In the genomic region with DNA sequence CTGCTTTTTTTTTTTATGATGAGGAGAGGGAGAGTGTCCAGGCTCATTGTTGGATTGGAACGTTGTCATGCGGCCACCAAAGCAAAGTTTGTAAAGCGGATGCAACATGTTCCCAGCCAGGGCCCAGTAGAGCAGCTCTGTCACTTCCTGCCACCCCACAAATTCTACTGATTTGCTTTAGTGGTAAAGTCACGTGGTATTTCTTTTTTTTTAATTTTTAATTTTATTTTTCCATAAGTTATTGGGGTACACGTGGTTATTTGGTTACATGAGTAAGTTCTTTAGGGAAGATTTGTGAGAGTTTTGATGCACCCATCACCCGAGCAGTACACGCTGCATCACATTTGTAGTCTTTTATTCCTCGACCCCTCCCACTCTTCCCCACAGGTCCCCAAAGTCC, we compare ENCODE assay signal across 28 cellular contexts.
"Had no signal": no experiment of that assay in that cellular context is flagged by ENCODE, and none has a peak within 500 bp of the region (broad histone marks: within the 10 kb centered on the region; RNA-seq: fewer than 3 reads in every experiment).

No MANE protein-coding gene starts in this region.

- H3K27ac Mint-ChIP-seq: activated CD4-positive, alpha-beta memory T cell treated with anti-CD3 and anti-CD28 coated beads, Interleukin-2, amount 10 ng/mL, durations not matched to agents 7 days and 5 days; activated CD4-positive, alpha-beta T cell treated with anti-CD3 and anti-CD28 coated beads, Interleukin-2, amount 10 ng/mL, durations not matched to agents 7 days and 5 days; activated naive CD8-positive, alpha-beta T cell treated with anti-CD3 and anti-CD28 coated beads for 36 hours; activated naive CD8-positive, alpha-beta T cell treated with anti-CD3 and anti-CD28 coated beads, Interleukin-2, amount 50 U/mL, for 24 hours; activated T-cell treated with anti-CD3 and anti-CD28 coated beads, Interleukin-2, amount 50 U/mL, for 24 hours; activated T-cell treated with anti-CD3 and anti-CD28 coated beads, Interleukin-2, amount 50 U/mL, for 72 hours; WTC11 had no signal

- H3K4me3 ChIP-seq: adrenal gland, body of pancreas, esophagus squamous epithelium, gastroesophageal sphincter had no signal

- H3K4me1 ChIP-seq: adrenal gland, body of pancreas, esophagus squamous epithelium, gastroesophageal sphincter had no signal

- H3K27me3 Mint-ChIP-seq: activated CD4-positive, alpha-beta memory T cell treated with anti-CD3 and anti-CD28 coated beads, Interleukin-2, amount 10 ng/mL, durations not matched to agents 7 days and 5 days; activated CD4-positive, alpha-beta T cell treated with anti-CD3 and anti-CD28 coated beads, Interleukin-2, amount 10 ng/mL, durations not matched to agents 7 days and 5 days had no signal

- H3K27me3 ChIP-seq: adrenal gland, body of pancreas, esophagus squamous epithelium had no signal

- DNase-seq: activated CD4-positive, alpha-beta memory T cell treated with anti-CD3 and anti-CD28 coated beads, Interleukin-2, amount 10 ng/mL, durations not matched to agents 7 days and 5 days; activated CD4-positive, alpha-beta T cell treated with anti-CD3 and anti-CD28 coated beads for 1 hour; activated CD4-positive, alpha-beta T cell treated with anti-CD3 and anti-CD28 coated beads for 4 hours; activated CD4-positive, alpha-beta T cell treated with anti-CD3 and anti-CD28 coated beads, Interleukin-2, amount 10 ng/mL, durations not matched to agents 7 days and 5 days; activated CD4-positive, alpha-beta T cell treated with anti-CD3 and anti-CD28 coated beads, Interleukin-2, amount 50 U/mL, for 4 hours; activated CD8-positive, alpha-beta memory T cell treated with anti-CD3 and anti-CD28 coated beads, Interleukin-2, amount 50 U/mL, for 48 hours; activated gamma-delta T cell; activated naive CD4-positive, alpha-beta T cell; activated naive CD4-positive, alpha-beta T cell treated with anti-CD3 and anti-CD28 coated beads, Interleukin-2, amount 50 U/mL, for 16 hours; activated naive CD8-positive, alpha-beta T cell treated with anti-CD3 and anti-CD28 coated beads for 36 hours; activated naive CD8-positive, alpha-beta T cell treated with anti-CD3 and anti-CD28 coated beads, Interleukin-2, amount 50 U/mL, for 24 hours; activated T-cell treated with anti-CD3 and anti-CD28 coated beads for 4 hours; activated T-cell treated with anti-CD3 and anti-CD28 coated beads, Interleukin-2, amount 50 U/mL, for 24 hours; activated T-cell treated with anti-CD3 and anti-CD28 coated beads, Interleukin-2, amount 50 U/mL, for 72 hours; adrenal gland; amygdala; body of pancreas; caudate nucleus; cortex of kidney; dermis blood vessel endothelial cell; effector CD8-positive, alpha-beta T cell; esophagus squamous epithelium; foreskin melanocyte; head of caudate nucleus; T-helper 2 cell had no signal

- H3K4me3 Mint-ChIP-seq: activated CD4-positive, alpha-beta memory T cell treated with anti-CD3 and anti-CD28 coated beads, Interleukin-2, amount 10 ng/mL, durations not matched to agents 7 days and 5 days; activated CD4-positive, alpha-beta T cell treated with anti-CD3 and anti-CD28 coated beads, Interleukin-2, amount 10 ng/mL, durations not matched to agents 7 days and 5 days; activated naive CD8-positive, alpha-beta T cell treated with anti-CD3 and anti-CD28 coated beads for 36 hours; activated naive CD8-positive, alpha-beta T cell treated with anti-CD3 and anti-CD28 coated beads, Interleukin-2, amount 50 U/mL, for 24 hours; activated T-cell treated with anti-CD3 and anti-CD28 coated beads, Interleukin-2, amount 50 U/mL, for 24 hours; activated T-cell treated with anti-CD3 and anti-CD28 coated beads, Interleukin-2, amount 50 U/mL, for 72 hours; WTC11 had no signal

- H3K4me1 Mint-ChIP-seq: activated CD4-positive, alpha-beta memory T cell treated with anti-CD3 and anti-CD28 coated beads, Interleukin-2, amount 10 ng/mL, durations not matched to agents 7 days and 5 days; activated CD4-positive, alpha-beta T cell treated with anti-CD3 and anti-CD28 coated beads, Interleukin-2, amount 10 ng/mL, durations not matched to agents 7 days and 5 days; activated naive CD8-positive, alpha-beta T cell treated with anti-CD3 and anti-CD28 coated beads for 36 hours; activated naive CD8-positive, alpha-beta T cell treated with anti-CD3 and anti-CD28 coated beads, Interleukin-2, amount 50 U/mL, for 24 hours; WTC11 had no signal

- H3K36me3 Mint-ChIP-seq: activated naive CD8-positive, alpha-beta T cell treated with anti-CD3 and anti-CD28 coated beads for 36 hours had no signal

- H3K36me3 ChIP-seq: adrenal gland, esophagus squamous epithelium, gastroesophageal sphincter had no signal

- H3K27ac ChIP-seq: adrenal gland, body of pancreas, epithelial cell of prostate, esophagus squamous epithelium, gastroesophageal sphincter had no signal
